ENCODE assay signal across 8 cellular contexts in genomic region chr22:45239378-45240136, GRCh38. TPM values are rescaled to one million over a fixed set of nuclear protein-coding genes. Genes with fewer than 3 reads are reported as not detected.
DNase-seq lines count a peak whose midpoint lies in the region; ATAC-seq and TF ChIP-seq lines count a peak whose summit lies in the region.

No MANE protein-coding gene starts in this region.

- H3K9me3 ChIP-seq in CD4-positive, alpha-beta memory T cell (ENCODE audit: control insufficient read depth in 1 of 2, low read length in 2 of 2), result no peaks in the 10 kb centered on the region

- no peak for TF ChIP-seq CTCF in NB4 (IDR thresholded peaks at IDR 0.05; ENCODE audit: low read depth, low read length)
- no peak for TF ChIP-seq CTCF in coronary artery (IDR thresholded peaks at IDR 0.05)

- ATAC-seq in naive B cell (ENCODE audit: low read depth in 2 of 2) (no peak), GM18511 (IDR thresholded peaks at IDR 0.05; ENCODE audit: unreplicated experiment) (no peak), GM18498 (IDR thresholded peaks at IDR 0.05; ENCODE audit: unreplicated experiment) (no peak), GM18505 (IDR thresholded peaks at IDR 0.05; ENCODE audit: unreplicated experiment) (no peak)

- peaks cover 21% of the 10 kb centered on the region for H3K4me1 ChIP-seq in CD4-positive, alpha-beta memory T cell (ENCODE audit: insufficient read depth, low read length)

- peak overlapping the region; percentile 36 for H3K27ac ChIP-seq in CD4-positive, alpha-beta memory T cell (ENCODE audit: low read depth, low read length)
- peak overlapping the region in 1 of 2 donors; percentile 80 for H3K27ac ChIP-seq in coronary artery

- peaks cover 0 to 1% (median 0%) of the 10 kb centered on the region in 8 donors for H3K9me3 Mint-ChIP-seq in CD4-positive, alpha-beta memory T cell
- H3K9me3 Mint-ChIP-seq in naive B cell, result no peaks in the 10 kb centered on the region

- H3K36me3 Mint-ChIP-seq in CD4-positive, alpha-beta memory T cell, result peaks cover 0 to 20% of the 10 kb centered on the region in 2 donors
- H3K36me3 Mint-ChIP-seq in naive B cell, result no peaks in the 10 kb centered on the region

- H3K36me3 ChIP-seq in CD4-positive, alpha-beta memory T cell (ENCODE audit: insufficient read depth, low read length), result no peaks in the 10 kb centered on the region

- no peaks in the 10 kb centered on the region for H3K27me3 Mint-ChIP-seq in CD4-positive, alpha-beta memory T cell
- no peaks in the 10 kb centered on the region for H3K27me3 Mint-ChIP-seq in naive B cell

- DNase-seq in CD4-positive, alpha-beta memory T cell, result no peak
- DNase-seq in NB4 (ENCODE audit: low read depth), result peak; percentile 76
- no peak for DNase-seq in coronary artery (ENCODE audit: low spot score)
- DNase-seq in naive B cell, result no peak
- DNase-seq in posterior vena cava (ENCODE audit: low spot score), result no peak

- POLR2A ChIA-PET in CD4-positive, alpha-beta memory T cell (lab: Charles Lee; ENCODE audit: partially characterized antibody), result no interaction called here

- H3K27me3 ChIP-seq in CD4-positive, alpha-beta memory T cell (ENCODE audit: insufficient read depth, low read length), result no peaks in the 10 kb centered on the region

- intact Hi-C loops in CD4-positive, alpha-beta memory T cell (cut with micrococcal nuclease), result loop anchor here (2.0 kb wide), 2 partner anchors 29 to 69 kb away; partner anchors contain the start of gene FAM118A
- intact Hi-C loops in posterior vena cava (cut with DNase I), result no loop called here

- H3K4me3 ChIP-seq in CD4-positive, alpha-beta memory T cell (ENCODE audit: low read length in 2 of 2), result peak overlapping the region in 1 of 2 donors; percentile 62
- H3K4me3 ChIP-seq in NB4 (ENCODE audit: low read depth, low read length) (peak overlapping the region; percentile 70), coronary artery (peak overlapping the region; percentile 75)

- CTCF ChIA-PET in CD4-positive, alpha-beta memory T cell (lab: Charles Lee; ENCODE audit: partially characterized antibody), result no interaction called here

- peak overlapping the region in 4 of 7 donors; percentile 22 to 95 (median 64) for H3K27ac Mint-ChIP-seq in CD4-positive, alpha-beta memory T cell
- H3K27ac Mint-ChIP-seq in naive B cell, result peak overlapping the region in 3 of 6 donors; percentile 78 to 93 (median 86)

- no peak for TF ChIP-seq POLR2A in NB4 (IDR thresholded peaks at IDR 0.05; ENCODE audit: extremely low read depth, insufficient read length)
- no peak for TF ChIP-seq POLR2A in GM18505 (IDR thresholded peaks at IDR 0.05; ENCODE audit: borderline replicate concordance, extremely low read depth, insufficient read depth, insufficient read length)

- H3K4me3 Mint-ChIP-seq in CD4-positive, alpha-beta memory T cell, result peak overlapping the region; percentile 90 to 96 (median 92)
- H3K4me3 Mint-ChIP-seq in naive B cell, result peak overlapping the region; percentile 87 to 98 (median 95)

- H3K4me1 Mint-ChIP-seq in CD4-positive, alpha-beta memory T cell, result peaks cover 8 to 49% (median 22%) of the 10 kb centered on the region in 4 donors
- H3K4me1 Mint-ChIP-seq in naive B cell, result peaks cover 44 to 70% (median 61%) of the 10 kb centered on the region in 3 donors

RNA-seq across cellular contexts. Expression of gene KIAA0930, which starts 1.1 kb away (rescaled TPM):
- total RNA-seq in CD4-positive, alpha-beta memory T cell, result 10 to 100 TPM; 27.9 to 36.7 TPM
- polyA plus RNA-seq in CD4-positive, alpha-beta memory T cell, result 1 to 10 TPM; 1.2 to 1.7 TPM
- 1 to 10 TPM; 2.8 to 5.7 (median 5.0) TPM for polyA plus RNA-seq in naive B cell (ENCODE audit: low read depth in 6 of 6)
- 10 to 100 TPM; 48.5 to 74.0 TPM for total RNA-seq in posterior vena cava

RNA-seq across cellular contexts. Expression of gene UPK3A, which starts 45.2 kb away (rescaled TPM):
- total RNA-seq in CD4-positive, alpha-beta memory T cell, result not detected
- not detected for polyA plus RNA-seq in CD4-positive, alpha-beta memory T cell
- polyA plus RNA-seq in naive B cell (ENCODE audit: low read depth in 6 of 6), result under 1 TPM in 2 of 6 donors, not detected in 4; 0.55 to 0.57 TPM
- total RNA-seq in posterior vena cava, result not detected
